In the genomic region with DNA sequence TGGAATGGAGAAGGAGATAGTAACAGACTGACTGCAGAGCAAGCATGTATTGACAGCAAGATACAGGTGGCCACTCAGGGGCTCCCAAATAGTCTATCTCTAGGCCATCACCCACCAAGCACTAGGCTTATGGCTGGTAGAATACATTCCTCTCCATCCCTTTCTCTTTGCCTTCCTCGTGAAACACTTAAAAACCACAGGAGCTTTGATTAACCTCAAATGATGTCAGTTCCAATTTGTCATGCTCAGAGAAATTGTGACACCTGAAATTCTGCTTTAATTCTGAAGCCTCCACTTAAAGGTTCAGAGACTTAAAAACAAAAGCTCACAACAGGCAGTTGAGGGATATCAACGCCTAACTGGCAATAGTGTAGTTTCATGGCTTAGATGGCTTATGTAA, we compare ENCODE assay signal across 14 cellular contexts.
DNase-seq lines count a peak whose midpoint lies in the region; ATAC-seq and TF ChIP-seq lines count a peak whose summit lies in the region.
"Had no signal": no experiment of that assay in that cellular context is flagged by ENCODE, and none has a peak within 500 bp of the region (broad histone marks: within the 10 kb centered on the region; RNA-seq: fewer than 3 reads in every experiment).

No MANE protein-coding gene starts in this region.

- H3K27me3 ChIP-seq in DND-41 (ENCODE audit: insufficient read depth, low read length, poor library complexity) = no peaks in the 10 kb centered on the region

- H3K4me2 ChIP-seq in DND-41 (ENCODE audit: insufficient read depth, low read length) = no peak overlapping the region

- no peak overlapping the region for H3K9ac ChIP-seq in DND-41 (ENCODE audit: low read depth, low read length)

- H3K27ac ChIP-seq in DND-41 (ENCODE audit: low read length) (no peak overlapping the region), VCaP (peak overlapping the region; percentile 33; the same call in 1 of the 2 replicates)
- H3K27ac ChIP-seq: C4-2B, HL-60 had no signal

- no peaks in the 10 kb centered on the region for H4K20me1 ChIP-seq in DND-41 (ENCODE audit: insufficient read depth, low read length)

- H3K4me3 ChIP-seq in DND-41 (ENCODE audit: low read depth in 1 of 2, low read length in 2 of 2) = no peak overlapping the region
- H3K4me3 ChIP-seq: K562 had no signal

- no peaks in the 10 kb centered on the region for H3K9me3 ChIP-seq in DND-41 (ENCODE audit: insufficient read depth, low read length, severe bottlenecking)

- peak; percentile 24 for DNase-seq in DMS79 (lab: John Stamatoyannopoulos, UW)
- DNase-seq in DND-41 = no peak
- DNase-seq in NCI-H187 treated with DMSO at 0.1 percent for 48 hours (lab: John Stamatoyannopoulos, UW) = peak; percentile 23
- DNase-seq in C1 segment of cervical spinal cord (lab: John Stamatoyannopoulos, UW) = no peak
- no peak for DNase-seq in midbrain (lab: John Stamatoyannopoulos, UW)
- DNase-seq: CD8-positive, alpha-beta T cell; COR-L47; GF-D8; HCEC 1CT had no signal

- no peak overlapping the region for H2AFZ ChIP-seq in DND-41 (ENCODE audit: low read depth, low read length)

- no peaks in the 10 kb centered on the region for H3K79me2 ChIP-seq in DND-41 (ENCODE audit: insufficient read depth, low read length)

- TF ChIP-seq CTCF in DND-41 (IDR thresholded peaks at IDR 0.05; ENCODE audit: borderline replicate concordance, extremely low read depth, low read length, poor library complexity, severe bottlenecking) = no peak
- no peak for TF ChIP-seq CTCF in VCaP (conservative IDR thresholded peaks at IDR 0.05)

- H3K36me3 ChIP-seq in DND-41 (ENCODE audit: insufficient read depth, low read length) = no peaks in the 10 kb centered on the region

- H3K4me1 ChIP-seq in DND-41 (ENCODE audit: insufficient read depth, low read length) = no peaks in the 10 kb centered on the region

- ATAC-seq in DND-41 (ENCODE audit: insufficient read depth, low read depth) = peak; percentile 55; the same call in 2 of the 3 replicates
- no peak for ATAC-seq in HG03135 (IDR thresholded peaks at IDR 0.05; ENCODE audit: unreplicated experiment)
- ATAC-seq: CD8-positive, alpha-beta T cell; K562 had no signal

Comparison
In these comparisons a context has a peak if more than half of its experiments do, and no peak if none do; other contexts are left out.
1. DNase-seq: peak in DMS79 (single experiment) and NCI-H187 treated with DMSO at 0.1 percent for 48 hours (single experiment); none in DND-41 (single experiment), C1 segment of cervical spinal cord (0 of 14) and midbrain (single experiment).